2 cellular contexts compared by ENCODE assay signal in the genomic region with DNA sequence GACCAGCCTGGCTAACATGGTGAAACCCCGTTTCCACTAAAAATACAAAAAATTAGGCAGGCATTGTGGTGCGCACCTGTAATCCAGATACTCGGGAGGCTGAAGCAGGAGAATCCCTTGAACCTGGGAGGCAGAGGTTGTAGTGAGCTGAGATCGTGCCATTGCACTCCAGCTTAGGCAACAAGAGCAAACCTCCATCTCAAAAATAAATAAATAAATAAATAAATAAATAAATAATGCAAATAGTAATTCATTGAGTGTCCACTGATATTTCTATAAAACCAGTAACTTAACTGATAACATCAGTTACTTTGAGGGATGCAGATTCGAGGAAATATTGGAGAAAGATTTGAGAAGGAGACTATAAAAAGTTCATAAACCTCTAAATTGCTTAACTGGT.
TF ChIP-seq lines count a peak whose summit lies in the region.

No MANE protein-coding gene starts in this region.

TF ChIP-seq in A549, 52 proteins besides CTCF, POLR2A, EP300 and RAD21:
- TF ChIP-seq ZC3H11A (IDR thresholded peaks at IDR 0.05): peak; percentile 77

TF ChIP-seq in HEK293, 187 proteins besides CTCF, POLR2A, EP300 and RAD21:
- TF ChIP-seq ZNF341 (tag by site-specific recombination; IDR thresholded peaks at IDR 0.05; ENCODE audit: low read depth) (peak; percentile 35; the same call in 1 of the 2 replicates), ZNF292 (tag by site-specific recombination; IDR thresholded peaks at IDR 0.05; ENCODE audit: borderline replicate concordance, low read depth) (0 out of 2 replicates have a peak, but pooled peaks have one; percentile 56), ZNF394 (tag by site-specific recombination; IDR thresholded peaks at IDR 0.05; ENCODE audit: borderline replicate concordance) (peak; percentile 89), ZNF426 (tag by site-specific recombination; IDR thresholded peaks at IDR 0.05) (peak; percentile 90), ZNF433 (tag by site-specific recombination; IDR thresholded peaks at IDR 0.05; ENCODE audit: low read depth) (peak; percentile 93), ZNF140 (tag by site-specific recombination; IDR thresholded peaks at IDR 0.05) (peak; percentile 92), ZFP3 (tag by site-specific recombination; IDR thresholded peaks at IDR 0.05; ENCODE audit: low read depth) (peak; percentile 45; the same call in 1 of the 2 replicates), ZNF629 (tag by site-specific recombination; IDR thresholded peaks at IDR 0.05) (peak; percentile 38; the same call in 1 of the 2 replicates), ZNF623 (tag by site-specific recombination; IDR thresholded peaks at IDR 0.05) (peak; percentile 72), ZNF654 (tag by site-specific recombination; IDR thresholded peaks at IDR 0.05; ENCODE audit: low read depth) (peak; percentile 44), ZNF514 (tag by site-specific recombination; IDR thresholded peaks at IDR 0.05) (peak; percentile 79; the same call in 1 of the 2 replicates), RBAK (tag by site-specific recombination; IDR thresholded peaks at IDR 0.05) (peak; percentile 41; the same call in 1 of the 2 replicates), ZNF664 (tag by site-specific recombination; IDR thresholded peaks at IDR 0.05) (peak; percentile 57; the same call in 1 of the 2 replicates), ZNF223 (tag by site-specific recombination; IDR thresholded peaks at IDR 0.05) (0 out of 2 replicates have a peak, but pooled peaks have one; percentile 32), ZNF19 (tag by site-specific recombination; IDR thresholded peaks at IDR 0.05; ENCODE audit: low read depth) (peak; percentile 45; the same call in 1 of the 2 replicates), ZNF354C (tag by site-specific recombination; IDR thresholded peaks at IDR 0.05; ENCODE audit: borderline replicate concordance, low read depth) (0 out of 2 replicates have a peak, but pooled peaks have one; percentile 78), GLI2 (tag by site-specific recombination; IDR thresholded peaks at IDR 0.05; ENCODE audit: borderline replicate concordance, low read depth) (peak; percentile 20; the same call in 1 of the 2 replicates), ZNF530 (tag by site-specific recombination; IDR thresholded peaks at IDR 0.05; ENCODE audit: low read depth) (0 out of 2 replicates have a peak, but pooled peaks have one; percentile 45), ZNF558 (tag by site-specific recombination; IDR thresholded peaks at IDR 0.05) (0 out of 2 replicates have a peak, but pooled peaks have one; percentile 29), ZXDB (tag by site-specific recombination; IDR thresholded peaks at IDR 0.05) (0 out of 2 replicates have a peak, but pooled peaks have one; percentile 54), ZNF510 (tag by site-specific recombination; IDR thresholded peaks at IDR 0.05; ENCODE audit: insufficient replicate concordance) (peak; percentile 87), ZNF266 (tag by site-specific recombination; IDR thresholded peaks at IDR 0.05; ENCODE audit: low read depth) (peak; percentile 74), ZNF202 (tag by site-specific recombination; IDR thresholded peaks at IDR 0.05; ENCODE audit: borderline replicate concordance) (peak; percentile 94), ZBTB21 (tag by site-specific recombination; IDR thresholded peaks at IDR 0.05) (peak; percentile 31; the same call in 1 of the 2 replicates), ZBTB8A (tag by site-specific recombination; IDR thresholded peaks at IDR 0.05) (peak; percentile 60), MYNN (tag by site-specific recombination; IDR thresholded peaks at IDR 0.05; ENCODE audit: borderline replicate concordance) (0 out of 2 replicates have a peak, but pooled peaks have one; percentile 15), ZBTB1 (tag by site-specific recombination; IDR thresholded peaks at IDR 0.05) (peak; percentile 53; the same call in 1 of the 2 replicates), ZNF555 (tag by site-specific recombination; conservative IDR thresholded peaks at IDR 0.05) (peak; percentile 75)
- TF ChIP-seq, protein P1, sequence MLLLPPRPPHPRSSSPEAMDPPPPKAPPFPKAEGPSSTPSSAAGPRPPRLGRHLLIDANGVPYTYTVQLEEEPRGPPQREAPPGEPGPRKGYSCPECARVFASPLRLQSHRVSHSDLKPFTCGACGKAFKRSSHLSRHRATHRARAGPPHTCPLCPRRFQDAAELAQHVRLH (tag by site-specific recombination; IDR thresholded peaks at IDR 0.05): peak; percentile 60; the same call in 1 of the 2 replicates
- TF ChIP-seq, protein P2, sequence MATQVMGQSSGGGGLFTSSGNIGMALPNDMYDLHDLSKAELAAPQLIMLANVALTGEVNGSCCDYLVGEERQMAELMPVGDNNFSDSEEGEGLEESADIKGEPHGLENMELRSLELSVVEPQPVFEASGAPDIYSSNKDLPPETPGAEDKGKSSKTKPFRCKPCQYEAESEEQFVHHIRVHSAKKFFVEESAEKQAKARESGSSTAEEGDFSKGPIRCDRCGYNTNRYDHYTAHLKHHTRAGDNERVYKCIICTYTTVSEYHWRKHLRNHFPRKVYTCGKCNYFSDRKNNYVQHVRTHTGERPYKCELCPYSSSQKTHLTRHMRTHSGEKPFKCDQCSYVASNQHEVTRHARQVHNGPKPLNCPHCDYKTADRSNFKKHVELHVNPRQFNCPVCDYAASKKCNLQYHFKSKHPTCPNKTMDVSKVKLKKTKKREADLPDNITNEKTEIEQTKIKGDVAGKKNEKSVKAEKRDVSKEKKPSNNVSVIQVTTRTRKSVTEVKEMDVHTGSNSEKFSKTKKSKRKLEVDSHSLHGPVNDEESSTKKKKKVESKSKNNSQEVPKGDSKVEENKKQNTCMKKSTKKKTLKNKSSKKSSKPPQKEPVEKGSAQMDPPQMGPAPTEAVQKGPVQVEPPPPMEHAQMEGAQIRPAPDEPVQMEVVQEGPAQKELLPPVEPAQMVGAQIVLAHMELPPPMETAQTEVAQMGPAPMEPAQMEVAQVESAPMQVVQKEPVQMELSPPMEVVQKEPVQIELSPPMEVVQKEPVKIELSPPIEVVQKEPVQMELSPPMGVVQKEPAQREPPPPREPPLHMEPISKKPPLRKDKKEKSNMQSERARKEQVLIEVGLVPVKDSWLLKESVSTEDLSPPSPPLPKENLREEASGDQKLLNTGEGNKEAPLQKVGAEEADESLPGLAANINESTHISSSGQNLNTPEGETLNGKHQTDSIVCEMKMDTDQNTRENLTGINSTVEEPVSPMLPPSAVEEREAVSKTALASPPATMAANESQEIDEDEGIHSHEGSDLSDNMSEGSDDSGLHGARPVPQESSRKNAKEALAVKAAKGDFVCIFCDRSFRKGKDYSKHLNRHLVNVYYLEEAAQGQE (tag by site-specific recombination; IDR thresholded peaks at IDR 0.05): peak; percentile 38; the same call in 1 of the 2 replicates
- TF ChIP-seq, protein P3, sequence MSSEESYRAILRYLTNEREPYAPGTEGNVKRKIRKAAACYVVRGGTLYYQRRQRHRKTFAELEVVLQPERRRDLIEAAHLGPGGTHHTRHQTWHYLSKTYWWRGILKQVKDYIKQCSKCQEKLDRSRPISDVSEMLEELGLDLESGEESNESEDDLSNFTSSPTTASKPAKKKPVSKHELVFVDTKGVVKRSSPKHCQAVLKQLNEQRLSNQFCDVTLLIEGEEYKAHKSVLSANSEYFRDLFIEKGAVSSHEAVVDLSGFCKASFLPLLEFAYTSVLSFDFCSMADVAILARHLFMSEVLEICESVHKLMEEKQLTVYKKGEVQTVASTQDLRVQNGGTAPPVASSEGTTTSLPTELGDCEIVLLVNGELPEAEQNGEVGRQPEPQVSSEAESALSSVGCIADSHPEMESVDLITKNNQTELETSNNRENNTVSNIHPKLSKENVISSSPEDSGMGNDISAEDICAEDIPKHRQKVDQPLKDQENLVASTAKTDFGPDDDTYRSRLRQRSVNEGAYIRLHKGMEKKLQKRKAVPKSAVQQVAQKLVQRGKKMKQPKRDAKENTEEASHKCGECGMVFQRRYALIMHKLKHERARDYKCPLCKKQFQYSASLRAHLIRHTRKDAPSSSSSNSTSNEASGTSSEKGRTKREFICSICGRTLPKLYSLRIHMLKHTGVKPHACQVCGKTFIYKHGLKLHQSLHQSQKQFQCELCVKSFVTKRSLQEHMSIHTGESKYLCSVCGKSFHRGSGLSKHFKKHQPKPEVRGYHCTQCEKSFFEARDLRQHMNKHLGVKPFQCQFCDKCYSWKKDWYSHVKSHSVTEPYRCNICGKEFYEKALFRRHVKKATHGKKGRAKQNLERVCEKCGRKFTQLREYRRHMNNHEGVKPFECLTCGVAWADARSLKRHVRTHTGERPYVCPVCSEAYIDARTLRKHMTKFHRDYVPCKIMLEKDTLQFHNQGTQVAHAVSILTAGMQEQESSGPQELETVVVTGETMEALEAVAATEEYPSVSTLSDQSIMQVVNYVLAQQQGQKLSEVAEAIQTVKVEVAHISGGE (tag by site-specific recombination; conservative IDR thresholded peaks at IDR 0.05; ENCODE audit: low read depth): peak; percentile 79
- TF ChIP-seq, protein P4, sequence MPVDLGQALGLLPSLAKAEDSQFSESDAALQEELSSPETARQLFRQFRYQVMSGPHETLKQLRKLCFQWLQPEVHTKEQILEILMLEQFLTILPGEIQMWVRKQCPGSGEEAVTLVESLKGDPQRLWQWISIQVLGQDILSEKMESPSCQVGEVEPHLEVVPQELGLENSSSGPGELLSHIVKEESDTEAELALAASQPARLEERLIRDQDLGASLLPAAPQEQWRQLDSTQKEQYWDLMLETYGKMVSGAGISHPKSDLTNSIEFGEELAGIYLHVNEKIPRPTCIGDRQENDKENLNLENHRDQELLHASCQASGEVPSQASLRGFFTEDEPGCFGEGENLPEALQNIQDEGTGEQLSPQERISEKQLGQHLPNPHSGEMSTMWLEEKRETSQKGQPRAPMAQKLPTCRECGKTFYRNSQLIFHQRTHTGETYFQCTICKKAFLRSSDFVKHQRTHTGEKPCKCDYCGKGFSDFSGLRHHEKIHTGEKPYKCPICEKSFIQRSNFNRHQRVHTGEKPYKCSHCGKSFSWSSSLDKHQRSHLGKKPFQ (tag by site-specific recombination; IDR thresholded peaks at IDR 0.05): 0 out of 2 replicates have a peak, but pooled peaks have one; percentile 25
- TF ChIP-seq, protein P5, sequence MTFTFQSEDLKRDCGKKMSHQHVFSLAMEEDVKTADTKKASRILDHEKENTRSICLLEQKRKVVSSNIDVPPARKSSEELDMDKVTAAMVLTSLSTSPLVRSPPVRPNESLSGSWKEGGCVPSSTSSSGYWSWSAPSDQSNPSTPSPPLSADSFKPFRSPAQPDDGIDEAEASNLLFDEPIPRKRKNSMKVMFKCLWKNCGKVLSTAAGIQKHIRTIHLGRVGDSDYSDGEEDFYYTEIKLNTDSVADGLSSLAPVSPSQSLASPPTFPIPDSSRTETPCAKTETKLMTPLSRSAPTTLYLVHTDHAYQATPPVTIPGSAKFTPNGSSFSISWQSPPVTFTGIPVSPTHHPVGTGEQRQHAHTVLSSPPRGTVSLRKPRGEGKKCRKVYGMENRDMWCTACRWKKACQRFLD (tag by site-specific recombination; IDR thresholded peaks at IDR 0.05): 0 out of 2 replicates have a peak, but pooled peaks have one; percentile 46
- TF ChIP-seq, protein P6, sequence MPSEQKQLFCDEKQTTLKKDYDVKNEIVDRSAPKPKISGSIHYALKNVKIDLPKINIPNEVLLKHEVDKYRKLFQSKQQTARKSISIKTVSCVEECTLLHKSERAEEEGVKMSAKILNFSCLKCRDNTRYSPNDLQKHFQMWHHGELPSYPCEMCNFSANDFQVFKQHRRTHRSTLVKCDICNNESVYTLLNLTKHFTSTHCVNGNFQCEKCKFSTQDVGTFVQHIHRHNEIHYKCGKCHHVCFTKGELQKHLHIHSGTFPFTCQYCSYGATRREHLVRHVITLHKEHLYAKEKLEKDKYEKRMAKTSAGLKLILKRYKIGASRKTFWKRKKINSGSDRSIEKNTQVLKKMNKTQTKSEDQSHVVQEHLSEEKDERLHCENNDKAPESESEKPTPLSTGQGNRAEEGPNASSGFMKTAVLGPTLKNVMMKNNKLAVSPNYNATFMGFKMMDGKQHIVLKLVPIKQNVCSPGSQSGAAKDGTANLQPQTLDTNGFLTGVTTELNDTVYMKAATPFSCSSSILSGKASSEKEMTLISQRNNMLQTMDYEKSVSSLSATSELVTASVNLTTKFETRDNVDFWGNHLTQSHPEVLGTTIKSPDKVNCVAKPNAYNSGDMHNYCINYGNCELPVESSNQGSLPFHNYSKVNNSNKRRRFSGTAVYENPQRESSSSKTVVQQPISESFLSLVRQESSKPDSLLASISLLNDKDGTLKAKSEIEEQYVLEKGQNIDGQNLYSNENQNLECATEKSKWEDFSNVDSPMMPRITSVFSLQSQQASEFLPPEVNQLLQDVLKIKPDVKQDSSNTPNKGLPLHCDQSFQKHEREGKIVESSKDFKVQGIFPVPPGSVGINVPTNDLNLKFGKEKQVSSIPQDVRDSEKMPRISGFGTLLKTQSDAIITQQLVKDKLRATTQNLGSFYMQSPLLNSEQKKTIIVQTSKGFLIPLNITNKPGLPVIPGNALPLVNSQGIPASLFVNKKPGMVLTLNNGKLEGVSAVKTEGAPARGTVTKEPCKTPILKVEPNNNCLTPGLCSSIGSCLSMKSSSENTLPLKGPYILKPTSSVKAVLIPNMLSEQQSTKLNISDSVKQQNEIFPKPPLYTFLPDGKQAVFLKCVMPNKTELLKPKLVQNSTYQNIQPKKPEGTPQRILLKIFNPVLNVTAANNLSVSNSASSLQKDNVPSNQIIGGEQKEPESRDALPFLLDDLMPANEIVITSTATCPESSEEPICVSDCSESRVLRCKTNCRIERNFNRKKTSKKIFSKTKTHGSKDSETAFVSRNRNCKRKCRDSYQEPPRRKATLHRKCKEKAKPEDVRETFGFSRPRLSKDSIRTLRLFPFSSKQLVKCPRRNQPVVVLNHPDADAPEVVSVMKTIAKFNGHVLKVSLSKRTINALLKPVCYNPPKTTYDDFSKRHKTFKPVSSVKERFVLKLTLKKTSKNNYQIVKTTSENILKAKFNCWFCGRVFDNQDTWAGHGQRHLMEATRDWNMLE (tag by site-specific recombination; conservative IDR thresholded peaks at IDR 0.05; ENCODE audit: low read depth): peak; percentile 84
- TF ChIP-seq, protein P7, sequence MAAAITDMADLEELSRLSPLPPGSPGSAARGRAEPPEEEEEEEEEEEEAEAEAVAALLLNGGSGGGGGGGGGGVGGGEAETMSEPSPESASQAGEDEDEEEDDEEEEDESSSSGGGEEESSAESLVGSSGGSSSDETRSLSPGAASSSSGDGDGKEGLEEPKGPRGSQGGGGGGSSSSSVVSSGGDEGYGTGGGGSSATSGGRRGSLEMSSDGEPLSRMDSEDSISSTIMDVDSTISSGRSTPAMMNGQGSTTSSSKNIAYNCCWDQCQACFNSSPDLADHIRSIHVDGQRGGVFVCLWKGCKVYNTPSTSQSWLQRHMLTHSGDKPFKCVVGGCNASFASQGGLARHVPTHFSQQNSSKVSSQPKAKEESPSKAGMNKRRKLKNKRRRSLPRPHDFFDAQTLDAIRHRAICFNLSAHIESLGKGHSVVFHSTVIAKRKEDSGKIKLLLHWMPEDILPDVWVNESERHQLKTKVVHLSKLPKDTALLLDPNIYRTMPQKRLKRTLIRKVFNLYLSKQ (tag by site-specific recombination; IDR thresholded peaks at IDR 0.05; ENCODE audit: borderline replicate concordance): peak; percentile 94
